22 cellular contexts compared by ENCODE assay signal in genomic region chr13:44605275-44605674, GRCh38.
"Had no signal": no experiment of that assay in that cellular context is flagged by ENCODE, and none has a peak within 500 bp of the region (broad histone marks: within the 10 kb centered on the region; RNA-seq: fewer than 3 reads in every experiment).

No MANE protein-coding gene starts in this region.

- H3K4me3 Mint-ChIP-seq: activated CD4-positive, alpha-beta T cell treated with anti-CD3 and anti-CD28 coated beads, Interleukin-2, amount 10 ng/mL, durations not matched to agents 7 days and 5 days; activated CD8-positive, alpha-beta memory T cell treated with anti-CD3 and anti-CD28 coated beads, Interleukin-2, amount 10 ng/mL, durations not matched to agents 7 days and 5 days; activated CD8-positive, alpha-beta T cell treated with anti-CD3 and anti-CD28 coated beads for 36 hours; activated naive CD4-positive, alpha-beta T cell treated with anti-CD3 and anti-CD28 coated beads, Interleukin-2, amount 10 ng/mL, durations not matched to agents 7 days and 5 days; brain; memory B cell; nephron had no signal

- H3K4me3 ChIP-seq: gastrocnemius medialis, ovary, prostate gland, thyroid gland, upper lobe of right lung had no signal

- H3K36me3 Mint-ChIP-seq: activated naive CD4-positive, alpha-beta T cell treated with anti-CD3 and anti-CD28 coated beads, Interleukin-2, amount 10 ng/mL, durations not matched to agents 7 days and 5 days had no signal

- H3K9me3 Mint-ChIP-seq: activated CD8-positive, alpha-beta T cell treated with anti-CD3 and anti-CD28 coated beads for 36 hours; activated naive CD4-positive, alpha-beta T cell treated with anti-CD3 and anti-CD28 coated beads, Interleukin-2, amount 10 ng/mL, durations not matched to agents 7 days and 5 days had no signal

- H3K27ac ChIP-seq: gastrocnemius medialis, neutrophil, ovary, prostate gland, thyroid gland, upper lobe of right lung had no signal

- H3K4me1 Mint-ChIP-seq: activated CD4-positive, alpha-beta T cell treated with anti-CD3 and anti-CD28 coated beads, Interleukin-2, amount 10 ng/mL, durations not matched to agents 7 days and 5 days; activated CD8-positive, alpha-beta memory T cell treated with anti-CD3 and anti-CD28 coated beads, Interleukin-2, amount 10 ng/mL, durations not matched to agents 7 days and 5 days; activated naive CD4-positive, alpha-beta T cell treated with anti-CD3 and anti-CD28 coated beads, Interleukin-2, amount 10 ng/mL, durations not matched to agents 7 days and 5 days; brain; memory B cell; nephron had no signal

- ATAC-seq: activated CD8-positive, alpha-beta memory T cell treated with anti-CD3 and anti-CD28 coated beads, Interleukin-2, amount 10 ng/mL, durations not matched to agents 7 days and 5 days; activated CD8-positive, alpha-beta T cell treated with anti-CD3 and anti-CD28 coated beads for 36 hours; stimulated activated naive CD8-positive, alpha-beta T cell treated with anti-CD3 and anti-CD28 coated beads, Interleukin-15, Interleukin-2, amounts not matched to agents 100 U/mL and 50 U/mL, for 24 hours; upper lobe of right lung had no signal

- DNase-seq: activated CD4-positive, alpha-beta T cell treated with anti-CD3 and anti-CD28 coated beads, Interleukin-2, amount 10 ng/mL, durations not matched to agents 7 days and 5 days; activated CD4-positive, CD25-positive, alpha-beta regulatory T cell treated with anti-CD3 and anti-CD28 coated beads, Interleukin-2, amount 50 U/mL, for 72 hours; activated CD8-positive, alpha-beta memory T cell treated with anti-CD3 and anti-CD28 coated beads, Interleukin-2, amount 10 ng/mL, durations not matched to agents 7 days and 5 days; activated CD8-positive, alpha-beta T cell treated with anti-CD3 and anti-CD28 coated beads for 36 hours; activated effector memory CD4-positive, alpha-beta T cell treated with anti-CD3 and anti-CD28 coated beads, Interleukin-2, amount 50 U/mL, for 16 hours; activated naive CD4-positive, alpha-beta T cell treated with anti-CD3 and anti-CD28 coated beads, Interleukin-2, amount 10 ng/mL, durations not matched to agents 7 days and 5 days; activated T-cell treated with anti-CD3 and anti-CD28 coated beads for 4 hours; anterior cingulate cortex; caudate nucleus; effector memory CD4-positive, alpha-beta T cell; gastrocnemius medialis; hippocampal formation; stimulated activated CD4-positive, alpha-beta T cell treated with anti-CD3 and anti-CD28 coated beads, Interleukin-4, amount 100 ng/mL, for 24 hours; stimulated activated naive CD8-positive, alpha-beta T cell treated with anti-CD3 and anti-CD28 coated beads, Interleukin-15, Interleukin-2, amounts not matched to agents 100 U/mL and 50 U/mL, for 24 hours; thyroid gland; upper lobe of right lung had no signal

- H3K9me3 ChIP-seq: gastrocnemius medialis, neutrophil, ovary, prostate gland, thyroid gland, upper lobe of right lung had no signal

- H3K27me3 ChIP-seq: gastrocnemius medialis, neutrophil, ovary, thyroid gland, upper lobe of right lung had no signal

- H3K36me3 ChIP-seq: gastrocnemius medialis, neutrophil, ovary, prostate gland, thyroid gland, upper lobe of right lung had no signal

- H3K27me3 Mint-ChIP-seq: activated naive CD4-positive, alpha-beta T cell treated with anti-CD3 and anti-CD28 coated beads, Interleukin-2, amount 10 ng/mL, durations not matched to agents 7 days and 5 days; brain had no signal

- H3K27ac Mint-ChIP-seq: activated CD4-positive, alpha-beta T cell treated with anti-CD3 and anti-CD28 coated beads, Interleukin-2, amount 10 ng/mL, durations not matched to agents 7 days and 5 days; activated CD8-positive, alpha-beta memory T cell treated with anti-CD3 and anti-CD28 coated beads, Interleukin-2, amount 10 ng/mL, durations not matched to agents 7 days and 5 days; activated CD8-positive, alpha-beta T cell treated with anti-CD3 and anti-CD28 coated beads for 36 hours; activated naive CD4-positive, alpha-beta T cell treated with anti-CD3 and anti-CD28 coated beads, Interleukin-2, amount 10 ng/mL, durations not matched to agents 7 days and 5 days; brain; memory B cell; nephron had no signal

- H3K4me1 ChIP-seq: prostate gland, thyroid gland, upper lobe of right lung had no signal
